ENCODE assay signal across 10 cellular contexts in the genomic region with DNA sequence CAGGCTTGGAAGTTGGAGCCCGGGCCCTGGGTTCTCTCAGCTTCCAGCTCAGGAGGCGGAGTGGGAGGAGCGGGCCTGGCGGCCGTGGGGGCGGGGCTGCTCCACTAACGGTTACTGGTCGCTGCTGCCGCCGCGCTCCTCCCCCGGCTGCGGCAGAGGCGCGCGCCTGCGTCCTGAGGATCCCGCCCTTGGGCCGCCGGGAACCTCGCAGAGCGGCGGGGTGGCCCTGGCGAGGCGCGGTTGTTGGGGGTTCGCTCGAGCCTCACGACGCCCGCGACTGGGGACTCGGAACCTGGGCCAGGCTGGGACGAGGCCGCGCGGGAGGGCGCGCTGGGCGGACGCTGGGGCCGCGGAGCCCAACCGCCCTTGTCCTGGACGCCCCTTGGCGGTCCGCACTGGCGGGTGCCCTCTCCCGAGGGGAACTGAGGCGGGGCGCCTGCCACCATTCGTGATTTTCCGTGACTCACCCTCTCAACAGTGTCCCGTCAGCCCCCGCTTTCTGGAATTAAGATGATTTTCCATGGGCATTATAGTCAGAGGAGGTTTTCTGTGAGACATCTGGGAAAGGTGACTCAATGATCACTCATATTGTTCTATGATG. TPM values are rescaled to one million over a fixed set of nuclear protein-coding genes. Genes with fewer than 3 reads are reported as not detected.
DNase-seq lines count a peak whose midpoint lies in the region; ATAC-seq and TF ChIP-seq lines count a peak whose summit lies in the region.
"Had no signal": no experiment of that assay in that cellular context is flagged by ENCODE, and none has a peak within 500 bp of the region (broad histone marks: within the 10 kb centered on the region; RNA-seq: fewer than 3 reads in every experiment).

No MANE protein-coding gene starts in this region.

- peak in 1 of 2 donors; percentile 57 for TF ChIP-seq POLR2A in thyroid gland (IDR thresholded peaks at IDR 0.05)

- peak overlapping the region in 1 of 3 donors; percentile 37 for H3K4me3 ChIP-seq in thyroid gland (replicated peaks in 1 of 3)
- H3K4me3 ChIP-seq: SK-N-MC had no signal

- intact Hi-C loops in CD14-positive monocyte (cut with micrococcal nuclease) (no loop called here), thyroid gland (cut with DNase I) (no loop called here)

- H3K27me3 Mint-ChIP-seq in CD14-positive monocyte (ENCODE audit: low read depth in 3 of 3), result peaks cover 0 to 3% (median 0%) of the 10 kb centered on the region in 3 donors
- H3K27me3 Mint-ChIP-seq in naive thymus-derived CD8-positive, alpha-beta T cell, result peaks cover 24 to 61% (median 52%) of the 10 kb centered on the region in 5 donors

- peak; percentile 71 for DNase-seq in CD14-positive monocyte (ENCODE audit: low spot score)
- peak; percentile 2 for DNase-seq in SW480 (ENCODE audit: low spot score)
- peak in 7 of 10 donors; percentile 1 to 42 (median 8) for DNase-seq in naive thymus-derived CD8-positive, alpha-beta T cell
- DNase-seq in thyroid gland, result peak; percentile 82 to 89
- no peak for DNase-seq in NOMO-1 treated with dmso at 0.1 percent for 144 hours (lab: John Stamatoyannopoulos, UW; ENCODE audit: unreplicated experiment)

- TF ChIP-seq CTCF in CD14-positive monocyte (IDR thresholded peaks at IDR 0.05) (no peak), thyroid gland (IDR thresholded peaks at IDR 0.05) (no peak)

- H3K4me1 ChIP-seq in thyroid gland, result no peaks in the 10 kb centered on the region

- H3K27ac Mint-ChIP-seq in CD14-positive monocyte, result no peak overlapping the region
- H3K27ac Mint-ChIP-seq in naive thymus-derived CD8-positive, alpha-beta T cell, result no peak overlapping the region
- H3K27ac Mint-ChIP-seq: memory B cell had no signal

- WGBS in thyroid gland, 2 donors, result 14 to 18% methylated on average over 33 to 37 of the region's 55 CpGs

- H3K36me3 Mint-ChIP-seq in CD14-positive monocyte, result no peaks in the 10 kb centered on the region
- peaks cover 0 to 6% (median 0%) of the 10 kb centered on the region in 3 donors for H3K36me3 Mint-ChIP-seq in naive thymus-derived CD8-positive, alpha-beta T cell

- peaks cover 2 to 11% (median 5%) of the 10 kb centered on the region in 7 donors for H3K9me3 Mint-ChIP-seq in CD14-positive monocyte
- H3K9me3 Mint-ChIP-seq in naive thymus-derived CD8-positive, alpha-beta T cell, result peaks cover 0 to 7% (median under 1%) of the 10 kb centered on the region in 9 donors

- no peaks in the 10 kb centered on the region for H3K27me3 ChIP-seq in thyroid gland

- ATAC-seq in esophagus mucosa (peak; percentile 55), HG02610 (IDR thresholded peaks at IDR 0.05; ENCODE audit: unreplicated experiment) (no peak), GM18873 (IDR thresholded peaks at IDR 0.05; ENCODE audit: low FRiP score, unreplicated experiment) (no peak)
- peak; percentile 61 to 87 for ATAC-seq in naive thymus-derived CD8-positive, alpha-beta T cell

- peak overlapping the region; percentile 57 to 73 for H3K4me3 Mint-ChIP-seq in CD14-positive monocyte
- H3K4me3 Mint-ChIP-seq in naive thymus-derived CD8-positive, alpha-beta T cell, result peak overlapping the region in 7 of 10 donors; percentile 25 to 70 (median 46)
- H3K4me3 Mint-ChIP-seq: memory B cell had no signal

- no peaks in the 10 kb centered on the region for H3K9me3 ChIP-seq in thyroid gland

- H3K36me3 ChIP-seq in thyroid gland, result no peaks in the 10 kb centered on the region

- POLR2A ChIA-PET in naive thymus-derived CD8-positive, alpha-beta T cell (lab: Charles Lee), result no interaction called here

- H3K27ac ChIP-seq in thyroid gland, result peak overlapping the region in 1 of 3 donors; percentile 10
- H3K27ac ChIP-seq: SK-N-MC had no signal

- H3K4me1 Mint-ChIP-seq in CD14-positive monocyte, result peaks cover 11% of the 10 kb centered on the region
- H3K4me1 Mint-ChIP-seq in naive thymus-derived CD8-positive, alpha-beta T cell, result peaks cover 0 to 7% (median 3%) of the 10 kb centered on the region in 4 donors

RNA-seq across cellular contexts. Expression of gene OR2G3, which starts 34.1 kb away (rescaled TPM):
- polyA plus RNA-seq in CD14-positive monocyte, result not detected
- total RNA-seq in esophagus mucosa (not detected), thyroid gland (not detected)
- total RNA-seq in naive thymus-derived CD8-positive, alpha-beta T cell, result not detected
- polyA plus RNA-seq in naive thymus-derived CD8-positive, alpha-beta T cell, result not detected

RNA-seq across cellular contexts. Expression of gene OR13G1, which starts 40.1 kb away (rescaled TPM):
- polyA plus RNA-seq in CD14-positive monocyte, result not detected
- not detected for total RNA-seq in esophagus mucosa
- total RNA-seq in naive thymus-derived CD8-positive, alpha-beta T cell, result not detected
- polyA plus RNA-seq in naive thymus-derived CD8-positive, alpha-beta T cell, result not detected
- not detected for total RNA-seq in thyroid gland

RNA-seq across cellular contexts. Expression of gene OR2G2, which starts 51.3 kb away (rescaled TPM):
- polyA plus RNA-seq in CD14-positive monocyte, result not detected
- total RNA-seq in esophagus mucosa, result not detected
- total RNA-seq in naive thymus-derived CD8-positive, alpha-beta T cell, result not detected
- polyA plus RNA-seq in naive thymus-derived CD8-positive, alpha-beta T cell, result not detected
- not detected for total RNA-seq in thyroid gland

Comparison
In these comparisons a context has a peak if more than half of its experiments do, and no peak if none do; other contexts are left out.
1. ATAC-seq: peak in esophagus mucosa (single experiment) and naive thymus-derived CD8-positive, alpha-beta T cell (2 of 2); none in HG02610 (single experiment) and GM18873 (single experiment).